In genomic region chr14:60315591-60315990, GRCh38 we compare ENCODE assay signal across 16 cellular contexts.
"Had no signal": no experiment of that assay in that cellular context is flagged by ENCODE, and none has a peak within 500 bp of the region (broad histone marks: within the 10 kb centered on the region; RNA-seq: fewer than 3 reads in every experiment).

No MANE protein-coding gene starts in this region.

- H3K4me2 ChIP-seq: hepatocyte had no signal

- H2AFZ ChIP-seq: hepatocyte had no signal

- H3K4me1 Mint-ChIP-seq: naive thymus-derived CD8-positive, alpha-beta T cell had no signal

- H3K79me2 ChIP-seq: hepatocyte had no signal

- H3K9me3 ChIP-seq: pancreas, stomach had no signal

- H3K27ac Mint-ChIP-seq: dendritic cell treated with granulocyte-macrophage colony-stimulating factor and Interleukin-4, amounts not matched to agents 40 ng/mL and 50 ng/mL, for 4 days; naive thymus-derived CD8-positive, alpha-beta T cell; progenitor cell of endocrine pancreas had no signal

- H3K9me3 Mint-ChIP-seq: naive thymus-derived CD8-positive, alpha-beta T cell had no signal

- H3K27ac ChIP-seq: foreskin keratinocyte, hepatocyte, pancreas, stomach had no signal

- H3K36me3 ChIP-seq: pancreas, stomach had no signal

- H3K4me3 Mint-ChIP-seq: dendritic cell treated with granulocyte-macrophage colony-stimulating factor and Interleukin-4, amounts not matched to agents 40 ng/mL and 50 ng/mL, for 4 days; naive thymus-derived CD8-positive, alpha-beta T cell had no signal

- H3K27me3 ChIP-seq: pancreas had no signal

- H3K4me1 ChIP-seq: foreskin keratinocyte, pancreas, stomach had no signal

- DNase-seq: foreskin keratinocyte; head of caudate nucleus; kidney glomerular epithelial cell; naive thymus-derived CD8-positive, alpha-beta T cell; occipital lobe; pancreas; right cardiac atrium; small intestine; stimulated activated CD4-positive, alpha-beta T cell treated with anti-CD3 and anti-CD28 coated beads, Interleukin-12 subunit alpha, Interleukin-12 subunit beta, amount 100 ng/mL, for 4 hours; stimulated activated naive CD4-positive, alpha-beta T cell; stomach had no signal

- FAIRE-seq: colon, endothelial cell of umbilical vein, pancreas, small intestine had no signal

- H3K4me3 ChIP-seq: hepatocyte, pancreas, stomach had no signal

- ATAC-seq: foreskin keratinocyte; naive thymus-derived CD8-positive, alpha-beta T cell; pancreas; right cardiac atrium had no signal
